9 cellular contexts compared by ENCODE assay signal in genomic region chr13:109412232-109412935, GRCh38.
DNase-seq lines count a peak whose midpoint lies in the region; ATAC-seq, FAIRE-seq and TF ChIP-seq lines count a peak whose summit lies in the region.
"Had no signal": no experiment of that assay in that cellular context is flagged by ENCODE, and none has a peak within 500 bp of the region (broad histone marks: within the 10 kb centered on the region; RNA-seq: fewer than 3 reads in every experiment).

No MANE protein-coding gene starts in this region.

- peaks cover 21 to 23% of the 10 kb centered on the region in 2 donors for H3K27me3 Mint-ChIP-seq in T-cell

- no peak overlapping the region for H3K27ac Mint-ChIP-seq in T-cell

- FAIRE-seq in pancreas (lab: Jason Lieb, UNC): no peak
- FAIRE-seq: frontal cortex had no signal

- H3K9me3 ChIP-seq in HUES64 (ENCODE audit: insufficient read depth, low read depth, low read length) (no peaks in the 10 kb centered on the region), pancreas (no peaks in the 10 kb centered on the region)

- CTCF ChIA-PET in T-cell (lab: Charles Lee): no interaction called here

- ATAC-seq in pancreas (peak; percentile 67 to 94 (median 90)), GM21381 (IDR thresholded peaks at IDR 0.05; ENCODE audit: unreplicated experiment) (no peak), T-cell (replicated peaks in 1 of 4) (no peak)

- H3K36me3 ChIP-seq in HUES64 (ENCODE audit: insufficient read depth, low read length) (no peaks in the 10 kb centered on the region), pancreas (no peaks in the 10 kb centered on the region)

- POLR2A ChIA-PET in T-cell (lab: Charles Lee): no interaction called here

- intact Hi-C loops in pancreas (cut with DNase I): no loop called here

- no peaks in the 10 kb centered on the region for H3K36me3 Mint-ChIP-seq in T-cell

- WGBS in HUES64: 48% methylated on average over 15 of the region's 15 CpGs
- WGBS in pancreas, 2 donors: 18 to 21% methylated on average over 15 of the region's 15 CpGs

- H3K4me1 Mint-ChIP-seq in T-cell: no peaks in the 10 kb centered on the region

- H3K27ac ChIP-seq in HUES64 (ENCODE audit: low read depth, low read length) (no peak overlapping the region; the same call in 1 of the 2 replicates), pancreas (no peak overlapping the region)

- H3K27me3 ChIP-seq in HUES64 (ENCODE audit: insufficient read depth, low read length) (no peaks in the 10 kb centered on the region), pancreas (no peaks in the 10 kb centered on the region)

- H3K9ac ChIP-seq in HUES64 (ENCODE audit: low read depth, low read length): peak overlapping the region; percentile 66; the same call in 1 of the 2 replicates

- DNase-seq in OCI-M1 (lab: John Stamatoyannopoulos, UW): peak; percentile 82
- peak; percentile 59 for DNase-seq in foreskin melanocyte
- peak in 2 of 6 donors; percentile 44 to 55 for DNase-seq in pancreas
- DNase-seq in T-cell: no peak
- DNase-seq in stimulated activated CD4-positive, alpha-beta T cell treated with anti-CD3 and anti-CD28 coated beads, Interleukin-4, amount 100 ng/mL, for 24 hours: no peak
- no peak for DNase-seq in dermis blood vessel endothelial cell

- H3K4me3 ChIP-seq in HUES64 (ENCODE audit: low read length): no peak overlapping the region
- H3K4me3 ChIP-seq in pancreas: no peak overlapping the region

- H3K9me3 Mint-ChIP-seq in T-cell: peaks cover 0 to 4% (median 0%) of the 10 kb centered on the region in 3 donors

- H3K4me3 Mint-ChIP-seq in T-cell: no peak overlapping the region

- TF ChIP-seq CTCF in pancreas (IDR thresholded peaks at IDR 0.05): no peak

- H3K4me1 ChIP-seq in HUES64 (ENCODE audit: insufficient read depth, low read length) (peaks cover 9% of the 10 kb centered on the region), pancreas (no peaks in the 10 kb centered on the region)

Comparison
In these comparisons a context has a peak if more than half of its experiments do, and no peak if none do; other contexts are left out.
1. DNase-seq: peak in OCI-M1 (single experiment) and foreskin melanocyte (single experiment); none in T-cell (0 of 34), stimulated activated CD4-positive, alpha-beta T cell treated with anti-CD3 and anti-CD28 coated beads, Interleukin-4, amount 100 ng/mL, for 24 hours (single experiment) and dermis blood vessel endothelial cell (single experiment).
2. ATAC-seq: peak in pancreas (4 of 4); none in GM21381 (single experiment) and T-cell (0 of 4).